In the genomic region with DNA sequence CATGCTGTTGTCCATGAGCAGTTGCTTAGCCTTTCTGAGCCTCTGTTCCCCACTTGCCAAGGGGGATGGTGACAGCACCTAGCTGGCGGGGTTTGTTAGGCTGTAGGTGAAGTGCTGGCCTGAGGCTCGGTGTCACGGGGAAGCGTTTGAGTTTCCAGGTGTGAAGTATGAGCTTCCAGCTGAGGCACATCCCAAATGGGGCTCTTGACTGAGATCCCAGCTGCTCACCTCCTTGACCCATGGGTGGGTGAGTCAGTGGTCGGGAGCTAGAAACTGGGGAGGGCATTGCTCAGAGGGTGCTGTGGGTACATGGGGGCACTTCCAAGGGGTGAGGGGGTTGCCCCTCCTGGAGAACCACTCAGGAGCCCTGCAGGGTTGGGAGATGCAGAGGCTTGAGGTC, we compare ENCODE assay signal across 18 cellular contexts. TPM values are rescaled to one million over a fixed set of nuclear protein-coding genes. Genes with fewer than 3 reads are reported as not detected.
A peak's percentile ranks its signal among the peaks of the same experiment; 100 is the strongest.
DNase-seq lines count a peak whose midpoint lies in the region; ATAC-seq, FAIRE-seq and TF ChIP-seq lines count a peak whose summit lies in the region.
"Had no signal": no experiment of that assay in that cellular context is flagged by ENCODE, and none has a peak within 500 bp of the region (broad histone marks: within the 10 kb centered on the region; RNA-seq: fewer than 3 reads in every experiment).

No MANE protein-coding gene starts in this region.

- no peaks in the 10 kb centered on the region for H3K27me3 ChIP-seq in Peyer's patch
- H3K27me3 ChIP-seq in pancreas: no peaks in the 10 kb centered on the region
- H3K27me3 ChIP-seq: BLaER1 treated with 17β-estradiol and CSF1 and Interleukin-3, amounts not matched to agents 10 nM and 100 nM had no signal

- ATAC-seq in sciatic nerve (no peak), GM18868 (IDR thresholded peaks at IDR 0.05; ENCODE audit: unreplicated experiment) (no peak), pancreas (no peak)
- ATAC-seq: CD8-positive, alpha-beta T cell; GM12878 had no signal

- peak; percentile 3 for DNase-seq in activated T-cell treated with anti-CD3 and anti-CD28 coated beads, Interleukin-2, amount 50 U/mL, for 24 hours
- DNase-seq in activated T-cell treated with anti-CD3 and anti-CD28 coated beads for 4 hours: no peak
- peak in 2 of 3 donors; percentile 31 to 38 for DNase-seq in Peyer's patch
- peak; percentile 32 for DNase-seq in kidney
- DNase-seq in sciatic nerve (ENCODE audit: low spot score): peak; percentile 39
- no peak for DNase-seq in pancreas
- DNase-seq: 8988T, DMS 273 treated with DMSO at 0.1 percent for 48 hours, DMS53, DND-41, EL, GM23248 had no signal

- H3K4me3 ChIP-seq in Peyer's patch (no peak overlapping the region), kidney (ENCODE audit: low read length in 2 of 2) (no peak overlapping the region), pancreas (no peak overlapping the region)
- H3K4me3 ChIP-seq: BLaER1 treated with 17β-estradiol and CSF1 and Interleukin-3, amounts not matched to agents 10 nM and 100 nM; GM12878; GM23248; HAP-1 had no signal

- WGBS in pancreas, 2 donors: 90 to 92% methylated on average over 5 of the region's 5 CpGs

- TF ChIP-seq CTCF in Peyer's patch (IDR thresholded peaks at IDR 0.05) (no peak), kidney (IDR thresholded peaks at IDR 0.05; ENCODE audit: borderline replicate concordance, extremely low read depth, insufficient read depth) (no peak), pancreas (IDR thresholded peaks at IDR 0.05) (no peak)

- H3K36me3 Mint-ChIP-seq in activated T-cell treated with anti-CD3 and anti-CD28 coated beads, Interleukin-2, amount 50 U/mL, for 24 hours (ENCODE audit: low read depth): no peaks in the 10 kb centered on the region
- H3K36me3 Mint-ChIP-seq: CD8-positive, alpha-beta T cell had no signal

- no peak overlapping the region for H3K27ac ChIP-seq in Peyer's patch
- H3K27ac ChIP-seq in kidney (ENCODE audit: low read depth in 2 of 2, low read length in 2 of 2): no peak overlapping the region
- no peak overlapping the region for H3K27ac ChIP-seq in pancreas
- H3K27ac ChIP-seq: GM23248 had no signal

- no peaks in the 10 kb centered on the region for H3K4me1 Mint-ChIP-seq in activated T-cell treated with anti-CD3 and anti-CD28 coated beads, Interleukin-2, amount 50 U/mL, for 24 hours (ENCODE audit: low read depth)

- intact Hi-C loops in kidney (cut with DNase I) (no loop called here), sciatic nerve (cut with DNase I) (no loop called here), pancreas (cut with DNase I) (loop anchor here in 1 of 3 donors (10.0 kb wide), 1 partner anchor 113 kb away; no protein-coding TSS in a partner anchor)

- peaks cover 4% of the 10 kb centered on the region for H3K27me3 Mint-ChIP-seq in activated T-cell treated with anti-CD3 and anti-CD28 coated beads, Interleukin-2, amount 50 U/mL, for 24 hours

- H3K4me3 Mint-ChIP-seq in activated T-cell treated with anti-CD3 and anti-CD28 coated beads, Interleukin-2, amount 50 U/mL, for 24 hours: no peak overlapping the region
- H3K4me3 Mint-ChIP-seq: B cell; CD8-positive, alpha-beta T cell had no signal

- H3K4me1 ChIP-seq in Peyer's patch: no peaks in the 10 kb centered on the region
- no peaks in the 10 kb centered on the region for H3K4me1 ChIP-seq in kidney (ENCODE audit: control insufficient read depth in 1 of 2, insufficient read depth in 1 of 2, low read depth in 1 of 2, low read length in 2 of 2)
- no peaks in the 10 kb centered on the region for H3K4me1 ChIP-seq in pancreas
- H3K4me1 ChIP-seq: HAP-1 had no signal

- no peaks in the 10 kb centered on the region for H3K9me3 Mint-ChIP-seq in activated T-cell treated with anti-CD3 and anti-CD28 coated beads, Interleukin-2, amount 50 U/mL, for 24 hours
- H3K9me3 Mint-ChIP-seq: CD8-positive, alpha-beta T cell had no signal

- H3K36me3 ChIP-seq in Peyer's patch: no peaks in the 10 kb centered on the region
- H3K36me3 ChIP-seq in kidney (ENCODE audit: control insufficient read depth in 1 of 2, insufficient read depth in 2 of 2, low read length in 2 of 2): no peaks in the 10 kb centered on the region
- H3K36me3 ChIP-seq in pancreas: no peaks in the 10 kb centered on the region
- H3K36me3 ChIP-seq: BLaER1 treated with 17β-estradiol and CSF1 and Interleukin-3, amounts not matched to agents 10 nM and 100 nM; HAP-1 had no signal

- H3K9ac ChIP-seq in kidney (ENCODE audit: low read length in 2 of 2): no peak overlapping the region
- H3K9ac ChIP-seq: BLaER1 treated with 17β-estradiol and CSF1 and Interleukin-3, amounts not matched to agents 10 nM and 100 nM; GM23248 had no signal

- H3K9me3 ChIP-seq in Peyer's patch (no peaks in the 10 kb centered on the region), kidney (ENCODE audit: control insufficient read depth in 1 of 2, low read length in 2 of 2) (no peaks in the 10 kb centered on the region), pancreas (no peaks in the 10 kb centered on the region)
- H3K9me3 ChIP-seq: HAP-1 had no signal

- FAIRE-seq in kidney (lab: Jason Lieb, UNC): no peak
- no peak for FAIRE-seq in pancreas (lab: Jason Lieb, UNC)
- FAIRE-seq: GM12878 had no signal

- H3K27ac Mint-ChIP-seq in activated T-cell treated with anti-CD3 and anti-CD28 coated beads, Interleukin-2, amount 50 U/mL, for 24 hours: no peak overlapping the region
- H3K27ac Mint-ChIP-seq: B cell; CD8-positive, alpha-beta T cell had no signal

- no peak for TF ChIP-seq POLR2A in Peyer's patch (IDR thresholded peaks at IDR 0.05)

RNA-seq across cellular contexts. Expression of a gene that starts 26.4 kb away (rescaled TPM):
- 10 to 100 TPM; 29.7 to 54.5 (median 33.6) TPM for total RNA-seq in Peyer's patch
- 73.9 TPM for total RNA-seq in kidney
- polyA plus RNA-seq in kidney (ENCODE audit: insufficient read depth, low read depth, low replicate concordance): 88.1 TPM
- total RNA-seq in sciatic nerve: 118 TPM
- total RNA-seq in pancreas: 10 to 100 TPM; 30.4 to 57.8 (median 37.8) TPM
- polyA plus RNA-seq in pancreas: 10 to 100 TPM; 21.4 to 43.7 TPM

Comparison
In these comparisons a context has a peak if more than half of its experiments do, and no peak if none do; other contexts are left out.
1. DNase-seq: peak in activated T-cell treated with anti-CD3 and anti-CD28 coated beads, Interleukin-2, amount 50 U/mL, for 24 hours (single experiment), Peyer's patch (2 of 3), kidney (single experiment) and sciatic nerve (single experiment); none in activated T-cell treated with anti-CD3 and anti-CD28 coated beads for 4 hours (single experiment) and pancreas (0 of 6).